In genomic region chr2:1787799-1788477, GRCh38 we compare ENCODE assay signal across 1 cellular context.
TF ChIP-seq lines count a peak whose summit lies in the region.

No MANE protein-coding gene starts in this region.

TF ChIP-seq in H1, 55 proteins besides CTCF, POLR2A, EP300 and RAD21 (continued from another document):
- TF ChIP-seq CEBPB (IDR thresholded peaks at IDR 0.05; ENCODE audit: low read depth, low read length) (no peak), TEAD4 (IDR thresholded peaks at IDR 0.05; ENCODE audit: low read depth, low read length) (no peak), KDM1A (IDR thresholded peaks at IDR 0.05; ENCODE audit: borderline replicate concordance, low read length) (no peak), SP2 (IDR thresholded peaks at IDR 0.05; ENCODE audit: low read length) (no peak), HDAC6 (IDR thresholded peaks at IDR 0.05; ENCODE audit: low read depth, low read length) (no peak), MAX (IDR thresholded peaks at IDR 0.05) (no peak), ZNF274 (IDR thresholded peaks at IDR 0.05; ENCODE audit: borderline replicate concordance, extremely low read depth, low read length) (no peak), SIRT6 (IDR thresholded peaks at IDR 0.05; ENCODE audit: low read length) (no peak)
